In genomic region chr12:14664434-14665023, GRCh38 we compare ENCODE assay signal across 1 cellular context.
TF ChIP-seq lines count a peak whose summit lies in the region.

No MANE protein-coding gene starts in this region.

TF ChIP-seq in H1, 55 proteins besides CTCF, POLR2A, EP300 and RAD21 (continued from another document):
- TF ChIP-seq TCF12 (IDR thresholded peaks at IDR 0.05; ENCODE audit: low read depth, low read length) (no peak), HDAC6 (IDR thresholded peaks at IDR 0.05; ENCODE audit: low read depth, low read length) (no peak), BRCA1 (IDR thresholded peaks at IDR 0.05; ENCODE audit: low read depth, low read length) (no peak), EGR1 (IDR thresholded peaks at IDR 0.05; ENCODE audit: borderline replicate concordance, low read depth, low read length) (no peak), NANOG (IDR thresholded peaks at IDR 0.05; ENCODE audit: insufficient read depth, low read depth, low read length, poor library complexity, severe bottlenecking) (no peak), BACH1 (IDR thresholded peaks at IDR 0.05; ENCODE audit: low read length) (no peak)
